ENCODE assay signal across 1 cellular context in genomic region chr6:2231438-2231837, GRCh38.
TF ChIP-seq lines count a peak whose summit lies in the region.

No MANE protein-coding gene starts in this region.

TF ChIP-seq in GM23338, 12 proteins besides CTCF, POLR2A, EP300 and RAD21 (continued from another document):
- TF ChIP-seq, protein P1, sequence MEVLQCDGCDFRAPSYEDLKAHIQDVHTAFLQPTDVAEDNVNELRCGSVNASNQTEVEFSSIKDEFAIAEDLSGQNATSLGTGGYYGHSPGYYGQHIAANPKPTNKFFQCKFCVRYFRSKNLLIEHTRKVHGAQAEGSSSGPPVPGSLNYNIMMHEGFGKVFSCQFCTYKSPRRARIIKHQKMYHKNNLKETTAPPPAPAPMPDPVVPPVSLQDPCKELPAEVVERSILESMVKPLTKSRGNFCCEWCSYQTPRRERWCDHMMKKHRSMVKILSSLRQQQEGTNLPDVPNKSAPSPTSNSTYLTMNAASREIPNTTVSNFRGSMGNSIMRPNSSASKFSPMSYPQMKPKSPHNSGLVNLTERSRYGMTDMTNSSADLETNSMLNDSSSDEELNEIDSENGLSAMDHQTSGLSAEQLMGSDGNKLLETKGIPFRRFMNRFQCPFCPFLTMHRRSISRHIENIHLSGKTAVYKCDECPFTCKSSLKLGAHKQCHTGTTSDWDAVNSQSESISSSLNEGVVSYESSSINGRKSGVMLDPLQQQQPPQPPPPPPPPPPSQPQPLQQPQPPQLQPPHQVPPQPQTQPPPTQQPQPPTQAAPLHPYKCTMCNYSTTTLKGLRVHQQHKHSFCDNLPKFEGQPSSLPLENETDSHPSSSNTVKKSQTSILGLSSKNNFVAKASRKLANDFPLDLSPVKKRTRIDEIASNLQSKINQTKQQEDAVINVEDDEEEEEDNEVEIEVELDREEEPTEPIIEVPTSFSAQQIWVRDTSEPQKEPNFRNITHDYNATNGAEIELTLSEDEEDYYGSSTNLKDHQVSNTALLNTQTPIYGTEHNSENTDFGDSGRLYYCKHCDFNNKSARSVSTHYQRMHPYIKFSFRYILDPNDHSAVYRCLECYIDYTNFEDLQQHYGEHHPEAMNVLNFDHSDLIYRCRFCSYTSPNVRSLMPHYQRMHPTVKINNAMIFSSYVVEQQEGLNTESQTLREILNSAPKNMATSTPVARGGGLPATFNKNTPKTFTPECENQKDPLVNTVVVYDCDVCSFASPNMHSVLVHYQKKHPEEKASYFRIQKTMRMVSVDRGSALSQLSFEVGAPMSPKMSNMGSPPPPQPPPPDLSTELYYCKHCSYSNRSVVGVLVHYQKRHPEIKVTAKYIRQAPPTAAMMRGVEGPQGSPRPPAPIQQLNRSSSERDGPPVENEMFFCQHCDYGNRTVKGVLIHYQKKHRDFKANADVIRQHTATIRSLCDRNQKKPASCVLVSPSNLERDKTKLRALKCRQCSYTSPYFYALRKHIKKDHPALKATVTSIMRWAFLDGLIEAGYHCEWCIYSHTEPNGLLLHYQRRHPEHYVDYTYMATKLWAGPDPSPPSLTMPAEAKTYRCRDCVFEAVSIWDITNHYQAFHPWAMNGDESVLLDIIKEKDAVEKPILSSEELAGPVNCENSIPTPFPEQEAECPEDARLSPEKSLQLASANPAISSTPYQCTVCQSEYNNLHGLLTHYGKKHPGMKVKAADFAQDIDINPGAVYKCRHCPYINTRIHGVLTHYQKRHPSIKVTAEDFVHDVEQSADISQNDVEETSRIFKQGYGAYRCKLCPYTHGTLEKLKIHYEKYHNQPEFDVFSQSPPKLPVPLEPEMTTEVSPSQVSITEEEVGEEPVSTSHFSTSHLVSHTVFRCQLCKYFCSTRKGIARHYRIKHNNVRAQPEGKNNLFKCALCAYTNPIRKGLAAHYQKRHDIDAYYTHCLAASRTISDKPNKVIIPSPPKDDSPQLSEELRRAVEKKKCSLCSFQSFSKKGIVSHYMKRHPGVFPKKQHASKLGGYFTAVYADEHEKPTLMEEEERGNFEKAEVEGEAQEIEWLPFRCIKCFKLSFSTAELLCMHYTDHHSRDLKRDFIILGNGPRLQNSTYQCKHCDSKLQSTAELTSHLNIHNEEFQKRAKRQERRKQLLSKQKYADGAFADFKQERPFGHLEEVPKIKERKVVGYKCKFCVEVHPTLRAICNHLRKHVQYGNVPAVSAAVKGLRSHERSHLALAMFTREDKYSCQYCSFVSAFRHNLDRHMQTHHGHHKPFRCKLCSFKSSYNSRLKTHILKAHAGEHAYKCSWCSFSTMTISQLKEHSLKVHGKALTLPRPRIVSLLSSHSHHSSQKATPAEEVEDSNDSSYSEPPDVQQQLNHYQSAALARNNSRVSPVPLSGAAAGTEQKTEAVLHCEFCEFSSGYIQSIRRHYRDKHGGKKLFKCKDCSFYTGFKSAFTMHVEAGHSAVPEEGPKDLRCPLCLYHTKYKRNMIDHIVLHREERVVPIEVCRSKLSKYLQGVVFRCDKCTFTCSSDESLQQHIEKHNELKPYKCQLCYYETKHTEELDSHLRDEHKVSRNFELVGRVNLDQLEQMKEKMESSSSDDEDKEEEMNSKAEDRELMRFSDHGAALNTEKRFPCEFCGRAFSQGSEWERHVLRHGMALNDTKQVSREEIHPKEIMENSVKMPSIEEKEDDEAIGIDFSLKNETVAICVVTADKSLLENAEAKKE (CRISPR knock-in tag; IDR thresholded peaks at IDR 0.05), result no peak
- no peak for TF ChIP-seq ZNF331 (CRISPR knock-in tag; IDR thresholded peaks at IDR 0.05; ENCODE audit: low read depth)
- TF ChIP-seq ETS1 (IDR thresholded peaks at IDR 0.05), result no peak
- no peak for TF ChIP-seq EZH2phosphoT487 (IDR thresholded peaks at IDR 0.05; ENCODE audit: unreplicated experiment)
- TF ChIP-seq POLR2AphosphoS5 (IDR thresholded peaks at IDR 0.05; ENCODE audit: low read depth), result no peak
- TF ChIP-seq REST (IDR thresholded peaks at IDR 0.05; ENCODE audit: unreplicated experiment), result no peak
- no peak for TF ChIP-seq JUNB (IDR thresholded peaks at IDR 0.05; ENCODE audit: unreplicated experiment)
- TF ChIP-seq NANOG (IDR thresholded peaks at IDR 0.05; ENCODE audit: borderline replicate concordance), result no peak
- no peak for TF ChIP-seq ZNF114 (CRISPR knock-in tag; IDR thresholded peaks at IDR 0.05)
- TF ChIP-seq EZH2 (IDR thresholded peaks at IDR 0.05; ENCODE audit: low read depth, unreplicated experiment), result no peak
- no peak for TF ChIP-seq CREB1 (CRISPR knock-in tag; IDR thresholded peaks at IDR 0.05; ENCODE audit: low read depth)
